In genomic region chr7:94011714-94012353, GRCh38 we compare ENCODE assay signal across 24 cellular contexts.
"Had no signal": no experiment of that assay in that cellular context is flagged by ENCODE, and none has a peak within 500 bp of the region (broad histone marks: within the 10 kb centered on the region; RNA-seq: fewer than 3 reads in every experiment).

No MANE protein-coding gene starts in this region.

- DNase-seq: colonic mucosa; effector memory CD4-positive, alpha-beta T cell; esophagus squamous epithelium; foreskin melanocyte; glutamatergic neuron; hypothalamus; immature natural killer cell; islet precursor cell; left ventricle myocardium superior; lower lobe of right lung; natural killer cell; stimulated activated CD4-positive, alpha-beta T cell treated with anti-CD3 and anti-CD28 coated beads, Interleukin-2, amount 100 ng/mL, for 24 hours; stimulated activated CD4-positive, alpha-beta T cell treated with anti-CD3 and anti-CD28 coated beads, Interleukin-4, amount 100 ng/mL, for 24 hours; stimulated activated naive CD4-positive, alpha-beta T cell treated with Interleukin-2 at 50 U/mL for 16 hours; transverse colon had no signal

- H3K4me3 Mint-ChIP-seq: dendritic cell treated with granulocyte-macrophage colony-stimulating factor and Interleukin-4, amounts not matched to agents 40 ng/mL and 50 ng/mL, for 4 days; immature natural killer cell; natural killer cell; stimulated activated effector memory CD8-positive, alpha-beta T cell treated with anti-CD3 and anti-CD28 coated beads, Interleukin-12 subunit alpha, Interleukin-12 subunit beta, amount 100 ng/mL, for 72 hours had no signal

- H3K36me3 ChIP-seq: colonic mucosa, esophagus squamous epithelium, lower lobe of right lung, neutrophil, pancreas, transverse colon, vagina had no signal

- H3K27me3 ChIP-seq: colonic mucosa, esophagus squamous epithelium, pancreas, transverse colon, vagina had no signal

- ATAC-seq: left ventricle myocardium superior, natural killer cell, pancreas, sciatic nerve had no signal

- H3K4me2 ChIP-seq: smooth muscle cell had no signal

- H3K4me3 ChIP-seq: colonic mucosa, esophagus squamous epithelium, lower lobe of right lung, pancreas, smooth muscle cell, transverse colon, vagina had no signal

- H3K9me3 ChIP-seq: colonic mucosa, esophagus squamous epithelium, lower lobe of right lung, neutrophil, pancreas, transverse colon, vagina had no signal

- H3K27ac ChIP-seq: colonic mucosa, esophagus squamous epithelium, lower lobe of right lung, neutrophil, pancreas, transverse colon, vagina had no signal

- H3K4me1 ChIP-seq: colonic mucosa, esophagus squamous epithelium, lower lobe of right lung, pancreas, transverse colon, vagina had no signal

- H3K4me1 Mint-ChIP-seq: immature natural killer cell; natural killer cell; stimulated activated effector memory CD8-positive, alpha-beta T cell treated with anti-CD3 and anti-CD28 coated beads, Interleukin-12 subunit alpha, Interleukin-12 subunit beta, amount 100 ng/mL, for 72 hours had no signal

- H3K27ac Mint-ChIP-seq: dendritic cell treated with granulocyte-macrophage colony-stimulating factor and Interleukin-4, amounts not matched to agents 40 ng/mL and 50 ng/mL, for 4 days; immature natural killer cell; natural killer cell; progenitor cell of endocrine pancreas; stimulated activated effector memory CD8-positive, alpha-beta T cell treated with anti-CD3 and anti-CD28 coated beads, Interleukin-12 subunit alpha, Interleukin-12 subunit beta, amount 100 ng/mL, for 72 hours had no signal

- FAIRE-seq: endothelial cell of umbilical vein, pancreas had no signal

- H3K9me3 Mint-ChIP-seq: dendritic cell treated with granulocyte-macrophage colony-stimulating factor and Interleukin-4, amounts not matched to agents 40 ng/mL and 50 ng/mL, for 4 days; immature natural killer cell; natural killer cell; stimulated activated effector memory CD8-positive, alpha-beta T cell treated with anti-CD3 and anti-CD28 coated beads, Interleukin-12 subunit alpha, Interleukin-12 subunit beta, amount 100 ng/mL, for 72 hours had no signal
